32 cellular contexts compared by ENCODE assay signal in genomic region chr10:100104300-100104699, GRCh38. TPM values are rescaled to one million over a fixed set of nuclear protein-coding genes. Genes with fewer than 3 reads are reported as not detected.
"Had no signal": no experiment of that assay in that cellular context is flagged by ENCODE, and none has a peak within 500 bp of the region (broad histone marks: within the 10 kb centered on the region; RNA-seq: fewer than 3 reads in every experiment).

No MANE protein-coding gene starts in this region.

- H3K4me2 ChIP-seq: SK-N-SH had no signal

- H3K27ac Mint-ChIP-seq: activated CD4-positive, alpha-beta memory T cell treated with anti-CD3 and anti-CD28 coated beads for 36 hours; activated naive CD8-positive, alpha-beta T cell treated with anti-CD3 and anti-CD28 coated beads, Interleukin-2, amount 10 ng/mL, durations not matched to agents 7 days and 5 days; brain; T-helper 1 cell treated with Interleukin-12 subunit alpha and Interleukin-12 subunit beta and Interleukin-4 antibody, amounts not matched to agents 30 μg/mL and 1 μg/mL, for 36 hours; T-helper 2 cell treated with Interferon-gamma antibody and Interleukin-4, amounts not matched to agents 5 μg/mL and 100 μg/mL, for 36 hours had no signal

- H3K4me1 Mint-ChIP-seq: brain had no signal

- DNase-seq: activated CD4-positive, alpha-beta memory T cell treated with anti-CD3 and anti-CD28 coated beads for 36 hours; activated CD4-positive, alpha-beta T cell treated with anti-CD3 and anti-CD28 coated beads for 4 hours; activated CD4-positive, alpha-beta T cell treated with anti-CD3 and anti-CD28 coated beads, Interleukin-2, amount 50 U/mL, for 1 hour; activated CD8-positive, alpha-beta memory T cell treated with anti-CD3 and anti-CD28 coated beads, Interleukin-2, amount 50 U/mL, for 4 hours; activated effector memory CD4-positive, alpha-beta T cell treated with Interleukin-2 at 50 U/mL for 16 hours; activated naive CD4-positive, alpha-beta T cell treated with anti-CD3 and anti-CD28 coated beads, Interleukin-2, amount 50 U/mL, for 16 hours; activated naive CD8-positive, alpha-beta T cell treated with anti-CD3 and anti-CD28 coated beads, Interleukin-2, amount 10 ng/mL, durations not matched to agents 7 days and 5 days; activated T-cell treated with anti-CD3 and anti-CD28 coated beads for 4 hours; activated T-cell treated with anti-CD3 and anti-CD28 coated beads, Interleukin-2, amount 50 U/mL, for 4 hours; anterior cingulate cortex; central memory CD4-positive, alpha-beta T cell; MG63; NCI-H1092; NCI-H1436 treated with DMSO at 0.1 percent for 48 hours; NCI-H1694 treated with DMSO at 0.1 percent for 48 hours; NCI-H2029; NCI-H510A; NCI-H526; NCI-H748 treated with DMSO at 0.1 percent for 48 hours; NK-92 treated with Interleukin-12 subunit alpha and Interleukin-12 subunit beta, amount 100 ng/mL, for 24 hours; PC-3; Peyer's patch; RPMI8226; SHP77 treated with DMSO at 0.1 percent for 48 hours; SK-N-SH had no signal

- H3K4me1 ChIP-seq: Peyer's patch, SJSA1 had no signal

- FAIRE-seq: TTC549 had no signal

- H3K9ac ChIP-seq: SK-N-SH had no signal

- H3K36me3 ChIP-seq: MG63, Peyer's patch, SJSA1 had no signal

- H3K4me3 Mint-ChIP-seq: activated CD4-positive, alpha-beta memory T cell treated with anti-CD3 and anti-CD28 coated beads for 36 hours; activated naive CD8-positive, alpha-beta T cell treated with anti-CD3 and anti-CD28 coated beads, Interleukin-2, amount 10 ng/mL, durations not matched to agents 7 days and 5 days; activated T-cell treated with anti-CD3 and anti-CD28 coated beads, Interleukin-2, amount 50 U/mL, for 4 hours; brain; T-helper 1 cell treated with Interleukin-12 subunit alpha and Interleukin-12 subunit beta and Interleukin-4 antibody, amounts not matched to agents 30 μg/mL and 1 μg/mL, for 36 hours; T-helper 2 cell treated with Interferon-gamma antibody and Interleukin-4, amounts not matched to agents 5 μg/mL and 100 μg/mL, for 36 hours had no signal

- ATAC-seq: PC-3 had no signal

- H3K27ac ChIP-seq: Peyer's patch, SJSA1 had no signal

- H3K9me3 Mint-ChIP-seq: activated naive CD8-positive, alpha-beta T cell treated with anti-CD3 and anti-CD28 coated beads, Interleukin-2, amount 10 ng/mL, durations not matched to agents 7 days and 5 days; T-helper 1 cell treated with Interleukin-12 subunit alpha and Interleukin-12 subunit beta and Interleukin-4 antibody, amounts not matched to agents 30 μg/mL and 1 μg/mL, for 36 hours; T-helper 2 cell treated with Interferon-gamma antibody and Interleukin-4, amounts not matched to agents 5 μg/mL and 100 μg/mL, for 36 hours had no signal

- H3K4me3 ChIP-seq: MG63, Peyer's patch, SJSA1 had no signal

- H3K27me3 ChIP-seq: MG63, Peyer's patch had no signal

- H3K36me3 Mint-ChIP-seq: activated CD4-positive, alpha-beta memory T cell treated with anti-CD3 and anti-CD28 coated beads for 36 hours; activated naive CD8-positive, alpha-beta T cell treated with anti-CD3 and anti-CD28 coated beads, Interleukin-2, amount 10 ng/mL, durations not matched to agents 7 days and 5 days; brain had no signal

- H3K9me3 ChIP-seq: Peyer's patch, SJSA1, SK-N-SH had no signal

RNA-seq across cellular contexts. Expression of gene CPN1, which starts 22.6 kb away (rescaled TPM):
- total RNA-seq: activated CD4-positive, alpha-beta memory T cell treated with anti-CD3 and anti-CD28 coated beads for 36 hours; activated naive CD8-positive, alpha-beta T cell treated with anti-CD3 and anti-CD28 coated beads, Interleukin-2, amount 10 ng/mL, durations not matched to agents 7 days and 5 days; activated T-cell treated with anti-CD3 and anti-CD28 coated beads, Interleukin-2, amount 50 U/mL, for 4 hours; cerebellum; PC-3; Peyer's patch; SJSA1 had no signal
- polyA plus RNA-seq: adipose tissue, SK-N-SH had no signal
